Comparison of ENCODE assay signal across 9 cellular contexts in genomic region chr9:109120204-109120789, GRCh38. TPM values are rescaled to one million over a fixed set of nuclear protein-coding genes. Genes with fewer than 3 reads are reported as not detected.
DNase-seq lines count a peak whose midpoint lies in the region; ATAC-seq and TF ChIP-seq lines count a peak whose summit lies in the region.
"Had no signal": no experiment of that assay in that cellular context is flagged by ENCODE, and none has a peak within 500 bp of the region (broad histone marks: within the 10 kb centered on the region; RNA-seq: fewer than 3 reads in every experiment).

No MANE protein-coding gene starts in this region.

- H2AFZ ChIP-seq in smooth muscle cell (ENCODE audit: low read depth): peak overlapping the region; percentile 33

- peak overlapping the region; percentile 41 for H3K27ac Mint-ChIP-seq in activated CD4-positive, alpha-beta T cell treated with anti-CD3 and anti-CD28 coated beads, Interleukin-2, amount 10 ng/mL, durations not matched to agents 24 days and 14 days

- intact Hi-C loops in activated CD4-positive, alpha-beta T cell treated with anti-CD3 and anti-CD28 coated beads, Interleukin-2, amount 10 ng/mL, durations not matched to agents 24 days and 14 days (cut with micrococcal nuclease): loop anchor here (1.0 kb wide), 5 partner anchors 10 to 291 kb away; partner anchors contain the start of genes ABITRAM and ELP1
- intact Hi-C loops in esophagus squamous epithelium (cut with DNase I): no loop called here

- peaks cover 12% of the 10 kb centered on the region for H3K4me1 ChIP-seq in SJCRH30
- H3K4me1 ChIP-seq in esophagus squamous epithelium: peaks cover 28 to 52% (median 32%) of the 10 kb centered on the region in 3 donors
- peaks cover 24% of the 10 kb centered on the region for H3K4me1 ChIP-seq in smooth muscle cell (ENCODE audit: low read depth)

- in situ Hi-C loops in KBM-7 (cut with MboI; ENCODE audit: low pct_unique_long_range_greater_than_20kb, low sequenced_read_pairs): no loop called here

- H4K20me1 ChIP-seq in smooth muscle cell (ENCODE audit: low read depth): peaks cover 40% of the 10 kb centered on the region

- TF ChIP-seq POLR2A in esophagus squamous epithelium (IDR thresholded peaks at IDR 0.05): no peak

- H3K27me3 ChIP-seq in SJCRH30 (no peaks in the 10 kb centered on the region), esophagus squamous epithelium (no peaks in the 10 kb centered on the region), smooth muscle cell (ENCODE audit: low read depth) (no peaks in the 10 kb centered on the region)
- H3K27me3 ChIP-seq: heart right ventricle had no signal

- H3K4me1 Mint-ChIP-seq in activated CD4-positive, alpha-beta T cell treated with anti-CD3 and anti-CD28 coated beads, Interleukin-2, amount 10 ng/mL, durations not matched to agents 24 days and 14 days: peaks cover 32% of the 10 kb centered on the region

- no peak for DNase-seq in activated CD4-positive, alpha-beta T cell treated with anti-CD3 and anti-CD28 coated beads, Interleukin-2, amount 10 ng/mL, durations not matched to agents 24 days and 14 days
- DNase-seq in activated CD4-positive, alpha-beta T cell treated with anti-CD3 and anti-CD28 coated beads for 48 hours: no peak
- DNase-seq in SJCRH30 (no peak), esophagus squamous epithelium (lab: John Stamatoyannopoulos, UW) (no peak), smooth muscle cell (lab: John Stamatoyannopoulos, UW; ENCODE audit: unreplicated experiment) (no peak), NCI-H82 treated with DMSO at 0.1 percent for 48 hours (lab: John Stamatoyannopoulos, UW; ENCODE audit: unreplicated experiment) (no peak), KBM-7 (no peak)

- peak overlapping the region; percentile 90 for H3K4me3 Mint-ChIP-seq in activated CD4-positive, alpha-beta T cell treated with anti-CD3 and anti-CD28 coated beads, Interleukin-2, amount 10 ng/mL, durations not matched to agents 24 days and 14 days

- no peak overlapping the region for H3K9ac ChIP-seq in smooth muscle cell (ENCODE audit: low read depth)

- no peaks in the 10 kb centered on the region for H3K9me3 ChIP-seq in SJCRH30 (replicated peaks)
- no peaks in the 10 kb centered on the region for H3K9me3 ChIP-seq in esophagus squamous epithelium
- no peaks in the 10 kb centered on the region for H3K9me3 ChIP-seq in smooth muscle cell (replicated peaks; ENCODE audit: low read depth)
- H3K9me3 ChIP-seq: heart right ventricle had no signal

- peaks cover 4% of the 10 kb centered on the region for H3K36me3 ChIP-seq in SJCRH30
- H3K36me3 ChIP-seq in esophagus squamous epithelium: no peaks in the 10 kb centered on the region
- no peaks in the 10 kb centered on the region for H3K36me3 ChIP-seq in smooth muscle cell (ENCODE audit: low read depth)
- H3K36me3 ChIP-seq: heart right ventricle had no signal

- no peak for ATAC-seq in HG03378 (IDR thresholded peaks at IDR 0.05; ENCODE audit: unreplicated experiment)

- H3K27ac ChIP-seq in SJCRH30 (peak overlapping the region; percentile 51), esophagus squamous epithelium (no peak overlapping the region), smooth muscle cell (ENCODE audit: low read depth) (no peak overlapping the region)

- H3K36me3 Mint-ChIP-seq in activated CD4-positive, alpha-beta T cell treated with anti-CD3 and anti-CD28 coated beads, Interleukin-2, amount 10 ng/mL, durations not matched to agents 24 days and 14 days (ENCODE audit: low read depth): peaks cover 20% of the 10 kb centered on the region

- no peak for TF ChIP-seq CTCF in esophagus squamous epithelium (IDR thresholded peaks at IDR 0.05)
- TF ChIP-seq CTCF in smooth muscle cell (IDR thresholded peaks at IDR 0.05; ENCODE audit: borderline replicate concordance, insufficient read depth, poor library complexity, severe bottlenecking): no peak

- peaks cover 3% of the 10 kb centered on the region for H3F3A ChIP-seq in smooth muscle cell (ENCODE audit: low read depth)

- H3K9me3 Mint-ChIP-seq in activated CD4-positive, alpha-beta T cell treated with anti-CD3 and anti-CD28 coated beads, Interleukin-2, amount 10 ng/mL, durations not matched to agents 24 days and 14 days: peaks cover 3% of the 10 kb centered on the region

- peak overlapping the region; percentile 82 for H3K4me2 ChIP-seq in smooth muscle cell

- H3K79me2 ChIP-seq in smooth muscle cell (ENCODE audit: low read depth): peaks cover 36% of the 10 kb centered on the region

- 26 to 31% methylated on average over 13 of the region's 13 CpGs for WGBS in esophagus squamous epithelium, 2 donors
- 19% methylated on average over 13 of the region's 13 CpGs for WGBS in smooth muscle cell (ENCODE audit: low lambda C conversion rate)

- H3K27me3 Mint-ChIP-seq in activated CD4-positive, alpha-beta T cell treated with anti-CD3 and anti-CD28 coated beads, Interleukin-2, amount 10 ng/mL, durations not matched to agents 24 days and 14 days: no peaks in the 10 kb centered on the region

- H3K4me3 ChIP-seq in SJCRH30 (peak overlapping the region; percentile 74), esophagus squamous epithelium (peak overlapping the region; percentile 86 to 99 (median 98)), smooth muscle cell (peak overlapping the region; percentile 72)

RNA-seq across cellular contexts. Expression of gene TMEM245, which starts 0.6 kb away (rescaled TPM):
- total RNA-seq in activated CD4-positive, alpha-beta T cell treated with anti-CD3 and anti-CD28 coated beads, Interleukin-2, amount 10 ng/mL, durations not matched to agents 24 days and 14 days: 26.7 and 27.0 TPM in 2 replicates
- 49.7 and 50.7 TPM in 2 replicates for total RNA-seq in SJCRH30 (2014; rRNA removed; shearing (Covaris generic))
- total RNA-seq in esophagus squamous epithelium: 10 to 100 TPM; 12.5 to 45.4 (median 25.9) TPM
- total RNA-seq in smooth muscle cell: 39.7 and 48.0 TPM in 2 replicates
- 16.3 and 18.4 TPM in 2 replicates for polyA plus RNA-seq in smooth muscle cell

RNA-seq across cellular contexts. Expression of gene FRRS1L, which starts 46.8 kb away (rescaled TPM):
- not detected in 2 replicates for total RNA-seq in activated CD4-positive, alpha-beta T cell treated with anti-CD3 and anti-CD28 coated beads, Interleukin-2, amount 10 ng/mL, durations not matched to agents 24 days and 14 days
- 0.02 TPM in 1 of 2 replicates, not detected in the other for total RNA-seq in SJCRH30 (2014; rRNA removed; shearing (Covaris generic))
- 1 to 10 TPM in 1 of 4 donors, under 1 TPM in 2, not detected in 1; 0.04 to 1.5 (median 0.12) TPM for total RNA-seq in esophagus squamous epithelium
- 0.09 and 0.36 TPM in 2 replicates for total RNA-seq in smooth muscle cell
- polyA plus RNA-seq in smooth muscle cell: 0.74 TPM in 1 of 2 replicates, not detected in the other
